ENCODE assay signal across 8 cellular contexts in the genomic region with DNA sequence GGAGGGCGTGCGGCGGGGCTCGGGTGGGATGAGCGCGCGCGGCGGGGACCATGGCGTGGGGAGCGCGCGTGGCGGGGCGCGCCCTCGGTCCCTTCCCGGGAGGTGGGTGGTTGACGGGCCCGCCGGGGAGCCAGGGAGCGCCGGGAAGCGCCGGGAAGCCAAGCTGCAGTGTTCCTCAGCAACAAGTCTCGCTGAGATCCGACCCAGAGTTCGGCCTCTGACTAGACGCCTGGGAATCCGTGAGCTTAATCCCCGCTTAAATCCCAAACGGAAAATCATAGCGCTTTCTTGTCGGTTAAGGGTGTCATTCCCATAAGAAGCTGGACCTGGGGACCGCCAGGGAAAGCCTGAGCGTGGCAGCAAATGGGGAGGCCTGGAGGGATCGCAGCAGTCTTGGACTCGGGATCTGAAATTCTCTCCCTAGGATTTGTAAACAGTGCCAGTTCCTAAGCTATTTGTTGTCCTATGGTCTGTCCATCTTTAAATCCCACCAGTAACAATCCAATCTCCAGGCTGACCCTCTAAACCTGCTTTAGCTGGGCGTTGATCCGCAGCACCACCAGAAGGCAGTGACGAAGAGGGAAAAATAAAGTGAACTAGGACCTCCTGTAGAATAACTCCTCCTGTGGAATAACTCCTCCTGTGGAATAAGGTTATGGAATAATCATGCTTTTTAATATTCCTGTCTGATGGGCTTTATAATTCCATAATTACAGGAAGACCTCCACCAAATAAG. TPM values are rescaled to one million over a fixed set of nuclear protein-coding genes. Genes with fewer than 3 reads are reported as not detected.
DNase-seq lines count a peak whose midpoint lies in the region; ATAC-seq and TF ChIP-seq lines count a peak whose summit lies in the region.

No MANE protein-coding gene starts in this region.

- H3K27me3 ChIP-seq in stomach, result no peaks in the 10 kb centered on the region

- ATAC-seq in GM21737 (IDR thresholded peaks at IDR 0.05; ENCODE audit: unreplicated experiment), result peak; percentile 14
- no peak for ATAC-seq in GM19455 (IDR thresholded peaks at IDR 0.05; ENCODE audit: unreplicated experiment)
- ATAC-seq in HG02973 (IDR thresholded peaks at IDR 0.05; ENCODE audit: unreplicated experiment), result no peak

- DNase-seq in Caki2 (ENCODE audit: low read depth), result peak; percentile 67
- DNase-seq in NCI-H82 (lab: John Stamatoyannopoulos, UW), result peak; percentile 94
- DNase-seq in cardiac fibroblast (ENCODE audit: low read depth in 2 of 2), result peak; percentile 59 to 61
- peak; percentile 68 for DNase-seq in kidney tubule cell (ENCODE audit: low spot score)
- no peak for DNase-seq in stomach

- no peak for TF ChIP-seq POLR2A in stomach (IDR thresholded peaks at IDR 0.05)

- in situ Hi-C loops in Caki2 (cut with HindIII; ENCODE audit: low pct_unique_long_range_greater_than_20kb, low sequenced_read_pairs), result no loop called here

- H3K9me3 ChIP-seq in stomach, result no peaks in the 10 kb centered on the region

- H3K4me1 ChIP-seq in stomach, result peaks cover 15 to 25% (median 20%) of the 10 kb centered on the region in 4 donors

- TF ChIP-seq CTCF in cardiac fibroblast (IDR thresholded peaks at IDR 0.05; ENCODE audit: low read depth, low read length), result no peak
- no peak for TF ChIP-seq CTCF in stomach (IDR thresholded peaks at IDR 0.05)

- H3K4me3 ChIP-seq in cardiac fibroblast (replicated peaks in 1 of 2; ENCODE audit: low read depth in 2 of 2, low read length in 2 of 2) (peak overlapping the region; percentile 64 to 87), stomach (peak overlapping the region; percentile 78 to 89 (median 86))

- H3K36me3 ChIP-seq in stomach, result no peaks in the 10 kb centered on the region

- 1 to 3% (median 1%) methylated on average over 11 to 41 of the region's 41 CpGs for WGBS in stomach, 5 donors

- intact Hi-C loops in stomach (cut with DNase I; ENCODE audit: low total_unique reads), result no loop called here

- H3K27ac ChIP-seq in stomach, result peak overlapping the region; percentile 81 to 95 (median 89)

- no peak for TF ChIP-seq EP300 in stomach (IDR thresholded peaks at IDR 0.05)

RNA-seq across cellular contexts. Expression of gene NEDD4, which starts 0.6 kb away (rescaled TPM):
- 11.6 and 11.9 TPM in 2 replicates for total RNA-seq in Caki2 (2014; rRNA removed; shearing (Covaris generic); ENCODE audit: low replicate concordance)
- total RNA-seq in stomach, result 10 to 100 TPM in 4 of 5 donors, 1 to 10 TPM in 1; 2.9 to 40.8 (median 29.2) TPM
- polyA plus RNA-seq in stomach, result 1 to 10 TPM; 2.9 to 4.9 (median 3.2) TPM
